9 cellular contexts compared by ENCODE assay signal in the genomic region with DNA sequence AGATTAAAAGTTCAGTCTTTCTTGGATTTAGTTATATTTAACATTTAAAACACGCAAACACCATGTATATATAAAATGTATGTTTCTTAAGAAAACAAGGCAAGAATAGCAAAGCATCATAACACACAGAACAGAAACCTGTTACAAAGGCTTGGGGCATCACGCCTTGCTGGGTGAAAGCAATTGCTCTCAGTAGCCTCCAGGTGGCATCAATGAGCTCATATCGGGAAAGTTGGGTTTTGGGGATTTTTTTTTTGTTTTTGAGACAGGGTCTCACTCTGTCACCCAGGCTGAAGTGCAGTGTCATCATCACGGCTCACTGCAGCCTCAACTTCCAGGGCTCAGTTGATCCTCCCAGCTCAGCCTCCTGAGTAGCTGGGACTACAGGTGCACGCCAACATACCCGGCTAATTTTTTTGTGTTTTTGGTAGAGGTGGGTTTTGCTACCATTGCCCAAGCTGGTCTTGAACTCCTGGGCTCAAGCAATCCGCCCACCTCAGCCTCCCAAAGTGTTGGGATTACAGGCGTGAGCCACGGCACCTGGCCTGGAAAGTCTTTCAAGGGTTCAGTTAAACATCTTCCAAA. TPM values are rescaled to one million over a fixed set of nuclear protein-coding genes. Genes with fewer than 3 reads are reported as not detected.
A peak's percentile ranks its signal among the peaks of the same experiment; 100 is the strongest.
DNase-seq lines count a peak whose midpoint lies in the region; ATAC-seq and TF ChIP-seq lines count a peak whose summit lies in the region.
"Had no signal": no experiment of that assay in that cellular context is flagged by ENCODE, and none has a peak within 500 bp of the region (broad histone marks: within the 10 kb centered on the region; RNA-seq: fewer than 3 reads in every experiment).

No MANE protein-coding gene starts in this region.

- H3K27ac Mint-ChIP-seq in Calu3 (ENCODE audit: unreplicated experiment): no peak overlapping the region

- H3K27me3 Mint-ChIP-seq in Calu3 (ENCODE audit: unreplicated experiment): no peaks in the 10 kb centered on the region

- CTCF ChIA-PET in Calu3 (lab: Charles Lee) (interaction anchor here (0.6 to 1.1 kb wide), 6 partner anchors 11 to 315 kb away, joined by 3 to 6 read pairs (median 4); no protein-coding TSS in a partner anchor), HEK293 (lab: Yijun Ruan, JAX) (interaction anchor here (0.6 to 3.8 kb wide), 43 partner anchors 9 to 1588 kb away, joined by 3 to 48 read pairs (median 4); partner anchors contain the start of gene ANKFY1)

- H3K4me3 Mint-ChIP-seq in Calu3 (ENCODE audit: low read depth, unreplicated experiment): no peak overlapping the region

- peak; percentile 21 for TF ChIP-seq CTCF in Calu3 (IDR thresholded peaks at IDR 0.05; ENCODE audit: unreplicated experiment)
- peak; percentile 74 for TF ChIP-seq CTCF in HEK293 (tag by site-specific recombination; IDR thresholded peaks at IDR 0.05)
- TF ChIP-seq CTCF in choroid plexus epithelial cell (conservative IDR thresholded peaks at IDR 0.05; ENCODE audit: low read depth, low read length): peak; percentile 83

- POLR2A ChIA-PET in HEK293 (lab: Yijun Ruan, JAX): interaction anchor here (0.6 to 0.7 kb wide), 3 partner anchors 22 to 207 kb away, joined by 4 read pairs; no protein-coding TSS in a partner anchor

- ATAC-seq in GM21825 (IDR thresholded peaks at IDR 0.05; ENCODE audit: unreplicated experiment) (no peak), HG02678 (IDR thresholded peaks at IDR 0.05; ENCODE audit: unreplicated experiment) (no peak), GM21526 (IDR thresholded peaks at IDR 0.05; ENCODE audit: low FRiP score, unreplicated experiment) (no peak)

- no peak overlapping the region for H3K27ac ChIP-seq in HEK293 (ENCODE audit: extremely low read depth, low read depth, low read length)
- H3K27ac ChIP-seq: skin epidermis had no signal

- no TSS peak for BruUV-seq in Calu3 (replicated peaks; lab: Mats Ljungman, UMichigan)

- H3K4me1 Mint-ChIP-seq in Calu3 (ENCODE audit: low read depth, unreplicated experiment): no peaks in the 10 kb centered on the region

- H3K36me3 ChIP-seq in HEK293 (ENCODE audit: control insufficient read depth in 2 of 2, insufficient read depth in 1 of 2, low read length in 2 of 2): peaks cover 24 to 56% of the 10 kb centered on the region in 2 experiments

- H3K36me3 Mint-ChIP-seq in Calu3 (ENCODE audit: insufficient read depth, unreplicated experiment): peaks cover 5% of the 10 kb centered on the region

- no peaks in the 10 kb centered on the region for H3K9me3 Mint-ChIP-seq in Calu3 (ENCODE audit: low read depth, unreplicated experiment)

- H3K4me3 ChIP-seq in HEK293 (ENCODE audit: low read depth, low read length): no peak overlapping the region
- H3K4me3 ChIP-seq in choroid plexus epithelial cell (ENCODE audit: low read depth, low read length): no peak overlapping the region
- H3K4me3 ChIP-seq: skin epidermis had no signal

- H3K4me1 ChIP-seq in HEK293 (ENCODE audit: control insufficient read depth, insufficient read depth, low read length): no peaks in the 10 kb centered on the region

- DNase-seq in Calu3 (peak; percentile 23), RPMI7951 (ENCODE audit: low read depth) (peak; percentile 24), choroid plexus epithelial cell (ENCODE audit: low read depth) (peak; percentile 58), medulla oblongata (ENCODE audit: extremely low spot score) (peak; percentile 57)

- intact Hi-C loops in Calu3 (cut with micrococcal nuclease; ENCODE audit: unreplicated experiment): loop anchor here (5.0 kb wide), 1 partner anchor 212 kb away; no protein-coding TSS in a partner anchor

- H3K9me3 ChIP-seq in HEK293 (ENCODE audit: control insufficient read depth, insufficient read depth, low read depth, low read length): no peaks in the 10 kb centered on the region

TF ChIP-seq in HEK293, 187 proteins besides CTCF, POLR2A, EP300 and RAD21:
- TF ChIP-seq ZNF48 (tag by site-specific recombination; IDR thresholded peaks at IDR 0.05) (no peak), ZNF292 (tag by site-specific recombination; IDR thresholded peaks at IDR 0.05; ENCODE audit: borderline replicate concordance, low read depth) (no peak), ZNF121 (tag by site-specific recombination; IDR thresholded peaks at IDR 0.05) (no peak), ZNF654 (tag by site-specific recombination; IDR thresholded peaks at IDR 0.05; ENCODE audit: low read depth) (peak; percentile 58), ZNF549 (tag by site-specific recombination; IDR thresholded peaks at IDR 0.05) (no peak), ZNF148 (tag by site-specific recombination; IDR thresholded peaks at IDR 0.05; ENCODE audit: borderline replicate concordance) (no peak), ZBTB1 (tag by site-specific recombination; IDR thresholded peaks at IDR 0.05) (no peak), SETDB1 (IDR thresholded peaks at IDR 0.05; ENCODE audit: insufficient read length, low read length) (no peak), SCRT2 (tag by site-specific recombination; IDR thresholded peaks at IDR 0.05) (peak; percentile 52; the same call in 1 of the 2 replicates), ZNF274 (IDR thresholded peaks at IDR 0.05; ENCODE audit: low read length) (no peak), ZNF274 (tag by site-specific recombination; IDR thresholded peaks at IDR 0.05; ENCODE audit: borderline replicate concordance) (no peak)

RNA-seq across cellular contexts. Expression of gene CYB5D2, which starts 56.9 kb away (rescaled TPM):
- 3.3 and 4.1 TPM in 2 replicates for total RNA-seq in Calu3 (2022)
- total RNA-seq in RPMI7951 (2014; rRNA removed; shearing (Covaris generic)): 11.7 and 16.9 TPM in 2 replicates

RNA-seq across cellular contexts. Expression of gene ZZEF1, which starts 57.1 kb away (rescaled TPM):
- total RNA-seq in Calu3 (2022): 25.3 and 25.9 TPM in 2 replicates
- 9.3 and 11.8 TPM in 2 replicates for total RNA-seq in RPMI7951 (2014; rRNA removed; shearing (Covaris generic))

Comparison
In these comparisons a context has a peak if more than half of its experiments do, and no peak if none do; other contexts are left out.
1. CTCF ChIP-seq: peak in every context shown above with its lines; median percentile 83 in choroid plexus epithelial cell; 74 in HEK293; 21 in Calu3.